In the genomic region with DNA sequence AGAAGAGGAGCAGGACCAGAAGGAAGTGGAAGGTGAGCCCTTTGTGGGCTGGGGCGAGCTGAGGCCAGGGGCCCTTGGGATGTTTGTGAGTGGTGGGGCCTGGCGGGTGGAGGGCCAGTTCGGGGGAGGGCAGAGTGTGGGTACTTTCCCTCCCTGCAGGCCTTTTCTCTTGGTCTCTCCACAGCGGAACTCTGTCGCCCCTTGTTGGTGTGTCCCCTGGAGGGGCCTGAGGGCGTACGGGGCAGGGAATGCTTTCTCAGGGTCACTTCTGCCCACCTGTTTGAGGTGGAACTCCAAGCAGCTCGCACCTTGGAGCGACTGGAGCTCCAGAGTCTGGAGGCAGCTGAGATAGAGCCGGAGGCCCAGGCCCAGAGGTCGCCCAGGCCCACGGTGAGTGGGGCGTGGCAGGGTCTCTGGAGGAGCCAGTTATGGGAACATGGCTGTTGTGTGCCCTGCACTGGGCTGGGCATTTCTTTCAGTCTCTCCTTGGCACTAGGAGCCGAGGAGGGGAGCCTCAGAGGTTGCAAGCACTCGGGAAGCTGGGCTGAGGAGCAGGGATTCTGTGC, we compare ENCODE assay signal across 22 cellular contexts. TPM values are rescaled to one million over a fixed set of nuclear protein-coding genes. Genes with fewer than 3 reads are reported as not detected.
"Had no signal": no experiment of that assay in that cellular context is flagged by ENCODE, and none has a peak within 500 bp of the region (broad histone marks: within the 10 kb centered on the region; RNA-seq: fewer than 3 reads in every experiment).

No MANE protein-coding gene starts in this region.

- H3K27me3 Mint-ChIP-seq: activated CD4-positive, alpha-beta T cell treated with anti-CD3 and anti-CD28 coated beads, Interleukin-2, amount 10 ng/mL, durations not matched to agents 24 days and 14 days; activated CD8-positive, alpha-beta memory T cell treated with anti-CD3 and anti-CD28 coated beads, Interleukin-2, amount 10 ng/mL, durations not matched to agents 7 days and 5 days; activated T-cell treated with anti-CD3 and anti-CD28 coated beads, Interleukin-2, amount 50 U/mL, for 24 hours had no signal

- H3K27ac Mint-ChIP-seq: activated CD4-positive, alpha-beta T cell treated with anti-CD3 and anti-CD28 coated beads, Interleukin-2, amount 10 ng/mL, durations not matched to agents 24 days and 14 days; activated CD8-positive, alpha-beta memory T cell treated with anti-CD3 and anti-CD28 coated beads, Interleukin-2, amount 10 ng/mL, durations not matched to agents 7 days and 5 days; activated naive CD4-positive, alpha-beta T cell treated with anti-CD3 and anti-CD28 coated beads, Interleukin-2, amount 50 U/mL, for 72 hours; activated T-cell treated with anti-CD3 and anti-CD28 coated beads, Interleukin-2, amount 50 U/mL, for 24 hours; activated T-helper 1 cell treated with anti-CD3 and anti-CD28 coated beads, Interleukin-12 subunit alpha, Interleukin-12 subunit beta, Interleukin-2, Interleukin-4 antibody, amounts not matched to agents 30 ng/mL and 10 ng/mL and 1 ng/mL, durations not matched to agents 14 hours and 24 hours and 36 hours had no signal

- ATAC-seq: activated CD8-positive, alpha-beta memory T cell treated with anti-CD3 and anti-CD28 coated beads, Interleukin-2, amount 10 ng/mL, durations not matched to agents 7 days and 5 days; activated naive CD4-positive, alpha-beta T cell treated with anti-CD3 and anti-CD28 coated beads, Interleukin-2, amount 50 U/mL, for 72 hours had no signal

- H3K9me3 Mint-ChIP-seq: activated CD4-positive, alpha-beta T cell treated with anti-CD3 and anti-CD28 coated beads, Interleukin-2, amount 10 ng/mL, durations not matched to agents 24 days and 14 days; activated naive CD4-positive, alpha-beta T cell treated with anti-CD3 and anti-CD28 coated beads, Interleukin-2, amount 50 U/mL, for 72 hours; activated T-cell treated with anti-CD3 and anti-CD28 coated beads, Interleukin-2, amount 50 U/mL, for 24 hours; activated T-helper 1 cell treated with anti-CD3 and anti-CD28 coated beads, Interleukin-12 subunit alpha, Interleukin-12 subunit beta, Interleukin-2, Interleukin-4 antibody, amounts not matched to agents 30 ng/mL and 10 ng/mL and 1 ng/mL, durations not matched to agents 14 hours and 24 hours and 36 hours had no signal

- H3K4me3 Mint-ChIP-seq: activated CD4-positive, alpha-beta T cell treated with anti-CD3 and anti-CD28 coated beads, Interleukin-2, amount 10 ng/mL, durations not matched to agents 24 days and 14 days; activated CD8-positive, alpha-beta memory T cell treated with anti-CD3 and anti-CD28 coated beads, Interleukin-2, amount 10 ng/mL, durations not matched to agents 7 days and 5 days; activated T-cell treated with anti-CD3 and anti-CD28 coated beads, Interleukin-2, amount 50 U/mL, for 24 hours; activated T-helper 1 cell treated with anti-CD3 and anti-CD28 coated beads, Interleukin-12 subunit alpha, Interleukin-12 subunit beta, Interleukin-2, Interleukin-4 antibody, amounts not matched to agents 30 ng/mL and 10 ng/mL and 1 ng/mL, durations not matched to agents 14 hours and 24 hours and 36 hours had no signal

- DNase-seq: activated CD4-positive, alpha-beta T cell treated with anti-CD3 and anti-CD28 coated beads for 1 hour; activated CD4-positive, alpha-beta T cell treated with anti-CD3 and anti-CD28 coated beads, Interleukin-2, amount 10 ng/mL, durations not matched to agents 24 days and 14 days; activated CD4-positive, alpha-beta T cell treated with anti-CD3 and anti-CD28 coated beads, Interleukin-2, amount 50 U/mL, for 48 hours; activated CD8-positive, alpha-beta memory T cell treated with anti-CD3 and anti-CD28 coated beads, Interleukin-2, amount 10 ng/mL, durations not matched to agents 7 days and 5 days; activated effector memory CD4-positive, alpha-beta T cell treated with Interleukin-2 at 50 U/mL for 16 hours; activated naive CD4-positive, alpha-beta T cell; activated T-cell treated with anti-CD3 and anti-CD28 coated beads, Interleukin-2, amount 50 U/mL, for 24 hours; KG1; NCI-H1092; NCI-H1417; NCI-H2029; NCI-H2107; NCI-H2171 treated with DMSO at 0.1 percent for 48 hours; NCI-H226; NCI-H526; NCI-H82; T-helper 1 cell had no signal

- H3K4me3 ChIP-seq: SK-N-MC had no signal

RNA-seq across cellular contexts. Expression of a gene that starts 18.9 kb away (rescaled TPM):
- total RNA-seq: activated CD8-positive, alpha-beta memory T cell treated with anti-CD3 and anti-CD28 coated beads, Interleukin-2, amount 10 ng/mL, durations not matched to agents 7 days and 5 days; activated naive CD4-positive, alpha-beta T cell treated with anti-CD3 and anti-CD28 coated beads, Interleukin-2, amount 50 U/mL, for 72 hours; activated T-helper 1 cell treated with anti-CD3 and anti-CD28 coated beads, Interleukin-12 subunit alpha, Interleukin-12 subunit beta, Interleukin-2, Interleukin-4 antibody, amounts not matched to agents 30 ng/mL and 10 ng/mL and 1 ng/mL, durations not matched to agents 14 hours and 24 hours and 36 hours; OCI-LY7; T-helper 2 cell treated with Interferon-gamma antibody and Interleukin-4, amounts not matched to agents 100 ng/mL and 5 ng/mL, for 36 hours had no signal

RNA-seq across cellular contexts. Expression of a gene that starts 36.4 kb away (rescaled TPM):
- total RNA-seq: activated CD4-positive, alpha-beta T cell treated with anti-CD3 and anti-CD28 coated beads, Interleukin-2, amount 10 ng/mL, durations not matched to agents 24 days and 14 days; activated CD8-positive, alpha-beta memory T cell treated with anti-CD3 and anti-CD28 coated beads, Interleukin-2, amount 10 ng/mL, durations not matched to agents 7 days and 5 days; activated T-helper 1 cell treated with anti-CD3 and anti-CD28 coated beads, Interleukin-12 subunit alpha, Interleukin-12 subunit beta, Interleukin-2, Interleukin-4 antibody, amounts not matched to agents 30 ng/mL and 10 ng/mL and 1 ng/mL, durations not matched to agents 14 hours and 24 hours and 36 hours; OCI-LY7; T-helper 2 cell treated with Interferon-gamma antibody and Interleukin-4, amounts not matched to agents 100 ng/mL and 5 ng/mL, for 36 hours had no signal

RNA-seq across cellular contexts. Expression of a gene that starts 37.1 kb away (rescaled TPM):
- total RNA-seq: T-helper 2 cell treated with Interferon-gamma antibody and Interleukin-4, amounts not matched to agents 100 ng/mL and 5 ng/mL, for 36 hours had no signal
